Comparison of ENCODE assay signal across 9 cellular contexts in the genomic region with DNA sequence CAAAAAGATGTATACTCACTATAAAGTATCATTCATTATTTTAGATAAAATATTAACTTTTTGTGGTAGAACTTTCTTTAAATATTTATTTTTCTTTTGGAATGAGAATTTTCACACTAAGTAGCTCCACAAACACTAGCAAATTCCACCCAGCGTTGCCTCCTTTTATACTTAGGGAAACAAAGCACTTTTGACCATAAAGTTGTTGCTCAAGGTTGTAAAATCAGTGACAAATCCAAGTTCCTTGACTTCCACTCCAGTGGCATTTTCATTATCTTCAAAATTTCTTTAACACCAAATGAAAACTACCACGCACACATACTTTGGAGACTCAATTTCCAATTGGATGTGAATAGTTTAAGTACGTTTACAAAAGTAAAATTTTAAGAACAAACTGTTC.
"Had no signal": no experiment of that assay in that cellular context is flagged by ENCODE, and none has a peak within 500 bp of the region (broad histone marks: within the 10 kb centered on the region; RNA-seq: fewer than 3 reads in every experiment).

No MANE protein-coding gene starts in this region.

- H3K4me3 Mint-ChIP-seq: GM23338, H9, HFFc6 had no signal

- H3K4me1 Mint-ChIP-seq: GM23338, H9 had no signal

- DNase-seq: GM23248, GOT3, H7, H9, HCEC 1CT, HFFc6 had no signal

- H3K36me3 ChIP-seq: HAP-1 had no signal

- H3K9me3 ChIP-seq: HAP-1 had no signal

- H3K9me3 Mint-ChIP-seq: H9 had no signal

- H3K9ac ChIP-seq: GM23248 had no signal

- H3K27ac ChIP-seq: GM23248 had no signal

- H3K4me1 ChIP-seq: HAP-1 had no signal

- H3K4me3 ChIP-seq: GM23248, GM23338, HAP-1 had no signal

- ATAC-seq: GM23338, HCT116 had no signal

- H3K27ac Mint-ChIP-seq: GM23338, H9, HFFc6 had no signal
